21 cellular contexts compared by ENCODE assay signal in the genomic region with DNA sequence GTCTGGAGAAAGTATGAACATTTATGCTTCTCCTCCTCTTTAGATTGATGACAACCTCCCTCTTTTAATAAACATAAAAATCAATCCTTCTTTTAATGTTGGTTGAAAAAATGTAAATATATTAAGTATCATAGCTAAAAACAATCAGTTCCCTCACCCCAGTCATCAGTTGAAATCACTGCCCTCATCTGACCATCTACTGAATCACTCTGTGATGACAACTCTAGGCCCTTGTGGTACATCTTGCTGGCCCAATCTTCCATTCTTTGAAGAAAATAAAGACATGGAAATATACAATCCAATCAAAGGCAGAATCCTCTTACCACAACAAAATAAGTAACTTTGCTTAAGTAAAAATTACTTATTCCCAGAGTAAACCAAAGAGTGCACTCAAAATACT.
"Had no signal": no experiment of that assay in that cellular context is flagged by ENCODE, and none has a peak within 500 bp of the region (broad histone marks: within the 10 kb centered on the region; RNA-seq: fewer than 3 reads in every experiment).

No MANE protein-coding gene starts in this region.

- H3K4me3 Mint-ChIP-seq: activated CD8-positive, alpha-beta T cell treated with anti-CD3 and anti-CD28 coated beads for 36 hours; naive B cell had no signal

- H3K27me3 Mint-ChIP-seq: activated CD8-positive, alpha-beta T cell treated with anti-CD3 and anti-CD28 coated beads for 36 hours; naive B cell had no signal

- H3K27ac ChIP-seq: brain microvascular endothelial cell, heart left ventricle, parathyroid adenoma, skin epidermis, tibial nerve, vagina, VCaP had no signal

- FAIRE-seq: endometrium, frontal cortex, kidney had no signal

- ATAC-seq: activated CD8-positive, alpha-beta T cell treated with anti-CD3 and anti-CD28 coated beads for 36 hours; esophagus mucosa; heart left ventricle; left ventricle myocardium superior had no signal

- H3K36me3 ChIP-seq: vagina had no signal

- H3K9ac ChIP-seq: parathyroid adenoma had no signal

- H2AFZ ChIP-seq: parathyroid adenoma had no signal

- H3K4me1 ChIP-seq: parathyroid adenoma had no signal

- DNase-seq: activated CD8-positive, alpha-beta memory T cell treated with anti-CD3 and anti-CD28 coated beads, Interleukin-2, amount 50 U/mL, for 4 hours; activated naive CD4-positive, alpha-beta T cell treated with anti-CD3 and anti-CD28 coated beads, Interleukin-2, amount 50 U/mL, for 16 hours; amygdala; brain microvascular endothelial cell; heart left ventricle; kidney; left ventricle myocardium superior; midbrain; naive B cell; stimulated activated CD4-positive, alpha-beta T cell treated with anti-CD3 and anti-CD28 coated beads, Interleukin-4, amount 100 ng/mL, for 4 hours; SW 1271; T-helper 9 cell had no signal

- H3K4me3 ChIP-seq: heart left ventricle, skin epidermis, tibial nerve, vagina had no signal

- H3K9me3 ChIP-seq: vagina had no signal

- H3K27me3 ChIP-seq: brain microvascular endothelial cell, heart left ventricle, tibial nerve, vagina had no signal
